Comparison of ENCODE assay signal across 1 cellular context in the genomic region with DNA sequence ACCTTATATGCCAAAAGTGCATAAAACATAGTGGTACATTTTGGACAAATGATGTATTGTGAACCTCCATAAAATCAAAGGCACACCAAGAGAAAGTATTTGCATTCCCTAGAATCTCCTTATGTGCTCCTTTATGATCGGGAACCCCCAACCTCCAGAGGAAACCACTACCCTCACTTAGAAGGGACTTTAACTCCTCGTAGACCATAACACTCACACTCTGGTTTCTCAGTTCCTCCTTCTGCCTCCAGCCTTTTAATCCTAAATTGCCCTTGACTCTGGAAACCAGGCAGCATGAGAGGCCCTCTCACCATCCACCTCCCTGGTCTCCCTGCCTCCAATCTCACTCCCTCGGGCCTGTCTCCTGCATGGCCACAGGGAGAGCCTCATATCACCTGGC.
TF ChIP-seq lines count a peak whose summit lies in the region.

No MANE protein-coding gene starts in this region.

TF ChIP-seq in GM12878, 131 proteins besides CTCF, POLR2A, EP300 and RAD21 (continues in another document):
- TF ChIP-seq CHD2 (IDR thresholded peaks at IDR 0.05; ENCODE audit: borderline replicate concordance, low read depth, low read length) (no peak; the same call in 1 of the 2 replicates), POLR2AphosphoS2 (IDR thresholded peaks at IDR 0.05; ENCODE audit: low read depth, low read length) (no peak), FOXK2 (IDR thresholded peaks at IDR 0.05) (no peak), NFIC (IDR thresholded peaks at IDR 0.05; ENCODE audit: low read depth, low read length) (peak; percentile 64), ZBED1 (IDR thresholded peaks at IDR 0.05; ENCODE audit: borderline replicate concordance) (no peak), TARDBP (IDR thresholded peaks at IDR 0.05; ENCODE audit: borderline replicate concordance) (no peak), SP1 (IDR thresholded peaks at IDR 0.05; ENCODE audit: low read depth, low read length) (no peak), HDGF (IDR thresholded peaks at IDR 0.05) (no peak), NBN (IDR thresholded peaks at IDR 0.05) (peak; percentile 67; the same call in 1 of the 2 replicates), ZNF384 (IDR thresholded peaks at IDR 0.05; ENCODE audit: borderline replicate concordance, low read depth, low read length) (no peak), MEF2A (IDR thresholded peaks at IDR 0.05; ENCODE audit: insufficient read depth, low read depth, low read length) (no peak), PAX5 (IDR thresholded peaks at IDR 0.05; ENCODE audit: borderline replicate concordance, low read depth, low read length) (peak; percentile 72), EED (IDR thresholded peaks at IDR 0.05; ENCODE audit: low read depth) (peak; percentile 92), ZNF217 (IDR thresholded peaks at IDR 0.05) (no peak), MTA3 (IDR thresholded peaks at IDR 0.05; ENCODE audit: borderline replicate concordance, low read length) (peak; percentile 45; the same call in 1 of the 2 replicates), BCL11A (IDR thresholded peaks at IDR 0.05; ENCODE audit: low read depth, low read length) (peak; percentile 69), BRCA1 (IDR thresholded peaks at IDR 0.05; ENCODE audit: low read depth, low read length) (no peak), SPI1 (IDR thresholded peaks at IDR 0.05; ENCODE audit: borderline replicate concordance, insufficient read depth, low read depth, low read length) (peak; percentile 96), GATAD2B (conservative IDR thresholded peaks at IDR 0.05; ENCODE audit: low read depth) (peak; percentile 70), SMC3 (IDR thresholded peaks at IDR 0.05; ENCODE audit: borderline replicate concordance, low read length) (no peak), RUNX3 (IDR thresholded peaks at IDR 0.05; ENCODE audit: low read length) (peak; percentile 96), BACH1 (IDR thresholded peaks at IDR 0.05; ENCODE audit: borderline replicate concordance) (peak; percentile 64; the same call in 1 of the 2 replicates), STAT3 (IDR thresholded peaks at IDR 0.05; ENCODE audit: low read depth, low read length) (no peak), MTA2 (IDR thresholded peaks at IDR 0.05; ENCODE audit: low read depth) (peak; percentile 88), ESRRA (IDR thresholded peaks at IDR 0.05; ENCODE audit: low read length) (no peak), KLF5 (IDR thresholded peaks at IDR 0.05; ENCODE audit: partially characterized antibody) (no peak), NR2F1 (conservative IDR thresholded peaks at IDR 0.05) (0 out of 2 replicates have a peak, but pooled peaks have one; percentile 10), BMI1 (IDR thresholded peaks at IDR 0.05; ENCODE audit: borderline replicate concordance) (peak; percentile 67; the same call in 1 of the 2 replicates), POU2F2 (IDR thresholded peaks at IDR 0.05; ENCODE audit: borderline replicate concordance, low read depth, low read length) (peak; percentile 32; the same call in 1 of the 3 replicates), IKZF2 (IDR thresholded peaks at IDR 0.05) (peak; percentile 98 to 99), RBBP5 (conservative IDR thresholded peaks at IDR 0.05) (no peak), SMAD1 (IDR thresholded peaks at IDR 0.05; ENCODE audit: low read depth, partially characterized antibody) (no peak), SIN3A (IDR thresholded peaks at IDR 0.05; ENCODE audit: low read depth, low read length) (no peak), LARP7 (IDR thresholded peaks at IDR 0.05) (no peak), ASH2L (IDR thresholded peaks at IDR 0.05; ENCODE audit: borderline replicate concordance, low read depth) (no peak), PML (IDR thresholded peaks at IDR 0.05; ENCODE audit: low read length) (no peak)
- TF ChIP-seq, protein P1, sequence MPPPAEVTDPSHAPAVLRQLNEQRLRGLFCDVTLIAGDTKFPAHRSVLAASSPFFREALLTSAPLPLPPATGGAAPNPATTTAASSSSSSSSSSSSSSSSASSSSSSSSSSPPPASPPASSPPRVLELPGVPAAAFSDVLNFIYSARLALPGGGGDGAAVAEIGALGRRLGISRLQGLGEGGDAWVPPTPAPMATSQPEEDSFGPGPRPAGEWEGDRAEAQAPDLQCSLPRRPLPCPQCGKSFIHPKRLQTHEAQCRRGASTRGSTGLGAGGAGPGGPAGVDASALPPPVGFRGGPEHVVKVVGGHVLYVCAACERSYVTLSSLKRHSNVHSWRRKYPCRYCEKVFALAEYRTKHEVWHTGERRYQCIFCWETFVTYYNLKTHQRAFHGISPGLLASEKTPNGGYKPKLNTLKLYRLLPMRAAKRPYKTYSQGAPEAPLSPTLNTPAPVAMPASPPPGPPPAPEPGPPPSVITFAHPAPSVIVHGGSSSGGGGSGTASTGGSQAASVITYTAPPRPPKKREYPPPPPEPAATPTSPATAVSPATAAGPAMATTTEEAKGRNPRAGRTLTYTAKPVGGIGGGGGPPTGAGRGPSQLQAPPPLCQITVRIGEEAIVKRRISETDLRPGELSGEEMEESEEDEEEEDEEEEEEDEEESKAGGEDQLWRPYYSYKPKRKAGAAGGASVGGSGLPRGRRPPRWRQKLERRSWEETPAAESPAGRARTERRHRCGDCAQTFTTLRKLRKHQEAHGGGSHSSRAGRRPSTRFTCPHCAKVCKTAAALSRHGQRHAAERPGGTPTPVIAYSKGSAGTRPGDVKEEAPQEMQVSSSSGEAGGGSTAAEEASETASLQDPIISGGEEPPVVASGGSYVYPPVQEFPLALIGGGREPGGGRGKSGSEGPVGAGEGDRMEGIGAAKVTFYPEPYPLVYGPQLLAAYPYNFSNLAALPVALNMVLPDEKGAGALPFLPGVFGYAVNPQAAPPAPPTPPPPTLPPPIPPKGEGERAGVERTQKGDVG (CRISPR knock-in tag; IDR thresholded peaks at IDR 0.05): no peak
- TF ChIP-seq, protein P2, sequence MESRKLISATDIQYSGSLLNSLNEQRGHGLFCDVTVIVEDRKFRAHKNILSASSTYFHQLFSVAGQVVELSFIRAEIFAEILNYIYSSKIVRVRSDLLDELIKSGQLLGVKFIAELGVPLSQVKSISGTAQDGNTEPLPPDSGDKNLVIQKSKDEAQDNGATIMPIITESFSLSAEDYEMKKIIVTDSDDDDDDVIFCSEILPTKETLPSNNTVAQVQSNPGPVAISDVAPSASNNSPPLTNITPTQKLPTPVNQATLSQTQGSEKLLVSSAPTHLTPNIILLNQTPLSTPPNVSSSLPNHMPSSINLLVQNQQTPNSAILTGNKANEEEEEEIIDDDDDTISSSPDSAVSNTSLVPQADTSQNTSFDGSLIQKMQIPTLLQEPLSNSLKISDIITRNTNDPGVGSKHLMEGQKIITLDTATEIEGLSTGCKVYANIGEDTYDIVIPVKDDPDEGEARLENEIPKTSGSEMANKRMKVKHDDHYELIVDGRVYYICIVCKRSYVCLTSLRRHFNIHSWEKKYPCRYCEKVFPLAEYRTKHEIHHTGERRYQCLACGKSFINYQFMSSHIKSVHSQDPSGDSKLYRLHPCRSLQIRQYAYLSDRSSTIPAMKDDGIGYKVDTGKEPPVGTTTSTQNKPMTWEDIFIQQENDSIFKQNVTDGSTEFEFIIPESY (IDR thresholded peaks at IDR 0.05): no peak
- TF ChIP-seq, protein P3, sequence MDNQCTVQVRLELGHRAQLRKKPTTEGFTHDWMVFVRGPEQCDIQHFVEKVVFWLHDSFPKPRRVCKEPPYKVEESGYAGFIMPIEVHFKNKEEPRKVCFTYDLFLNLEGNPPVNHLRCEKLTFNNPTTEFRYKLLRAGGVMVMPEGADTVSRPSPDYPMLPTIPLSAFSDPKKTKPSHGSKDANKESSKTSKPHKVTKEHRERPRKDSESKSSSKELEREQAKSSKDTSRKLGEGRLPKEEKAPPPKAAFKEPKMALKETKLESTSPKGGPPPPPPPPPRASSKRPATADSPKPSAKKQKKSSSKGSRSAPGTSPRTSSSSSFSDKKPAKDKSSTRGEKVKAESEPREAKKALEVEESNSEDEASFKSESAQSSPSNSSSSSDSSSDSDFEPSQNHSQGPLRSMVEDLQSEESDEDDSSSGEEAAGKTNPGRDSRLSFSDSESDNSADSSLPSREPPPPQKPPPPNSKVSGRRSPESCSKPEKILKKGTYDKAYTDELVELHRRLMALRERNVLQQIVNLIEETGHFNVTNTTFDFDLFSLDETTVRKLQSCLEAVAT (IDR thresholded peaks at IDR 0.05): peak; percentile 61
- TF ChIP-seq, protein P4, sequence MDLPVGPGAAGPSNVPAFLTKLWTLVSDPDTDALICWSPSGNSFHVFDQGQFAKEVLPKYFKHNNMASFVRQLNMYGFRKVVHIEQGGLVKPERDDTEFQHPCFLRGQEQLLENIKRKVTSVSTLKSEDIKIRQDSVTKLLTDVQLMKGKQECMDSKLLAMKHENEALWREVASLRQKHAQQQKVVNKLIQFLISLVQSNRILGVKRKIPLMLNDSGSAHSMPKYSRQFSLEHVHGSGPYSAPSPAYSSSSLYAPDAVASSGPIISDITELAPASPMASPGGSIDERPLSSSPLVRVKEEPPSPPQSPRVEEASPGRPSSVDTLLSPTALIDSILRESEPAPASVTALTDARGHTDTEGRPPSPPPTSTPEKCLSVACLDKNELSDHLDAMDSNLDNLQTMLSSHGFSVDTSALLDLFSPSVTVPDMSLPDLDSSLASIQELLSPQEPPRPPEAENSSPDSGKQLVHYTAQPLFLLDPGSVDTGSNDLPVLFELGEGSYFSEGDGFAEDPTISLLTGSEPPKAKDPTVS (IDR thresholded peaks at IDR 0.05; ENCODE audit: low read depth, low read length): no peak
- TF ChIP-seq, protein P5, sequence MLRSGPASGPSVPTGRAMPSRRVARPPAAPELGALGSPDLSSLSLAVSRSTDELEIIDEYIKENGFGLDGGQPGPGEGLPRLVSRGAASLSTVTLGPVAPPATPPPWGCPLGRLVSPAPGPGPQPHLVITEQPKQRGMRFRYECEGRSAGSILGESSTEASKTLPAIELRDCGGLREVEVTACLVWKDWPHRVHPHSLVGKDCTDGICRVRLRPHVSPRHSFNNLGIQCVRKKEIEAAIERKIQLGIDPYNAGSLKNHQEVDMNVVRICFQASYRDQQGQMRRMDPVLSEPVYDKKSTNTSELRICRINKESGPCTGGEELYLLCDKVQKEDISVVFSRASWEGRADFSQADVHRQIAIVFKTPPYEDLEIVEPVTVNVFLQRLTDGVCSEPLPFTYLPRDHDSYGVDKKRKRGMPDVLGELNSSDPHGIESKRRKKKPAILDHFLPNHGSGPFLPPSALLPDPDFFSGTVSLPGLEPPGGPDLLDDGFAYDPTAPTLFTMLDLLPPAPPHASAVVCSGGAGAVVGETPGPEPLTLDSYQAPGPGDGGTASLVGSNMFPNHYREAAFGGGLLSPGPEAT (IDR thresholded peaks at IDR 0.05; ENCODE audit: low read depth): peak; percentile 99
- TF ChIP-seq, protein P6, sequence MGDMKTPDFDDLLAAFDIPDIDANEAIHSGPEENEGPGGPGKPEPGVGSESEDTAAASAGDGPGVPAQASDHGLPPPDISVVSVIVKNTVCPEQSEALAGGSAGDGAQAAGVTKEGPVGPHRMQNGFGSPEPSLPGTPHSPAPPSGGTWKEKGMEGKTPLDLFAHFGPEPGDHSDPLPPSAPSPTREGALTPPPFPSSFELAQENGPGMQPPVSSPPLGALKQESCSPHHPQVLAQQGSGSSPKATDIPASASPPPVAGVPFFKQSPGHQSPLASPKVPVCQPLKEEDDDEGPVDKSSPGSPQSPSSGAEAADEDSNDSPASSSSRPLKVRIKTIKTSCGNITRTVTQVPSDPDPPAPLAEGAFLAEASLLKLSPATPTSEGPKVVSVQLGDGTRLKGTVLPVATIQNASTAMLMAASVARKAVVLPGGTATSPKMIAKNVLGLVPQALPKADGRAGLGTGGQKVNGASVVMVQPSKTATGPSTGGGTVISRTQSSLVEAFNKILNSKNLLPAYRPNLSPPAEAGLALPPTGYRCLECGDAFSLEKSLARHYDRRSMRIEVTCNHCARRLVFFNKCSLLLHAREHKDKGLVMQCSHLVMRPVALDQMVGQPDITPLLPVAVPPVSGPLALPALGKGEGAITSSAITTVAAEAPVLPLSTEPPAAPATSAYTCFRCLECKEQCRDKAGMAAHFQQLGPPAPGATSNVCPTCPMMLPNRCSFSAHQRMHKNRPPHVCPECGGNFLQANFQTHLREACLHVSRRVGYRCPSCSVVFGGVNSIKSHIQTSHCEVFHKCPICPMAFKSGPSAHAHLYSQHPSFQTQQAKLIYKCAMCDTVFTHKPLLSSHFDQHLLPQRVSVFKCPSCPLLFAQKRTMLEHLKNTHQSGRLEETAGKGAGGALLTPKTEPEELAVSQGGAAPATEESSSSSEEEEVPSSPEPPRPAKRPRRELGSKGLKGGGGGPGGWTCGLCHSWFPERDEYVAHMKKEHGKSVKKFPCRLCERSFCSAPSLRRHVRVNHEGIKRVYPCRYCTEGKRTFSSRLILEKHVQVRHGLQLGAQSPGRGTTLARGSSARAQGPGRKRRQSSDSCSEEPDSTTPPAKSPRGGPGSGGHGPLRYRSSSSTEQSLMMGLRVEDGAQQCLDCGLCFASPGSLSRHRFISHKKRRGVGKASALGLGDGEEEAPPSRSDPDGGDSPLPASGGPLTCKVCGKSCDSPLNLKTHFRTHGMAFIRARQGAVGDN (IDR thresholded peaks at IDR 0.05): no peak
- TF ChIP-seq, protein P7, sequence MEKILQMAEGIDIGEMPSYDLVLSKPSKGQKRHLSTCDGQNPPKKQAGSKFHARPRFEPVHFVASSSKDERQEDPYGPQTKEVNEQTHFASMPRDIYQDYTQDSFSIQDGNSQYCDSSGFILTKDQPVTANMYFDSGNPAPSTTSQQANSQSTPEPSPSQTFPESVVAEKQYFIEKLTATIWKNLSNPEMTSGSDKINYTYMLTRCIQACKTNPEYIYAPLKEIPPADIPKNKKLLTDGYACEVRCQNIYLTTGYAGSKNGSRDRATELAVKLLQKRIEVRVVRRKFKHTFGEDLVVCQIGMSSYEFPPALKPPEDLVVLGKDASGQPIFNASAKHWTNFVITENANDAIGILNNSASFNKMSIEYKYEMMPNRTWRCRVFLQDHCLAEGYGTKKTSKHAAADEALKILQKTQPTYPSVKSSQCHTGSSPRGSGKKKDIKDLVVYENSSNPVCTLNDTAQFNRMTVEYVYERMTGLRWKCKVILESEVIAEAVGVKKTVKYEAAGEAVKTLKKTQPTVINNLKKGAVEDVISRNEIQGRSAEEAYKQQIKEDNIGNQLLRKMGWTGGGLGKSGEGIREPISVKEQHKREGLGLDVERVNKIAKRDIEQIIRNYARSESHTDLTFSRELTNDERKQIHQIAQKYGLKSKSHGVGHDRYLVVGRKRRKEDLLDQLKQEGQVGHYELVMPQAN (conservative IDR thresholded peaks at IDR 0.05): no peak
